In genomic region chr9:97984188-97985057, GRCh38 we compare ENCODE assay signal across 8 cellular contexts. TPM values are rescaled to one million over a fixed set of nuclear protein-coding genes. Genes with fewer than 3 reads are reported as not detected.
DNase-seq lines count a peak whose midpoint lies in the region; ATAC-seq and TF ChIP-seq lines count a peak whose summit lies in the region.

No MANE protein-coding gene starts in this region.

- H4K12ac ChIP-seq in trophoblast cell (ENCODE audit: low read depth, low read length), result peak overlapping the region; percentile 91

- H3K18ac ChIP-seq in trophoblast cell (ENCODE audit: low read length), result peak overlapping the region; percentile 99

- H3K4me1 ChIP-seq in adipocyte (ENCODE audit: control insufficient read depth, insufficient read depth, low read length) (peaks cover 41% of the 10 kb centered on the region), trophoblast cell (ENCODE audit: control insufficient read depth in 1 of 2, insufficient read depth in 2 of 2, low read length in 2 of 2) (peaks cover 8 to 11% of the 10 kb centered on the region in 2 experiments), tibial artery (peaks cover 0 to 50% (median 21%) of the 10 kb centered on the region in 4 donors)

- peak overlapping the region; percentile 88 for H3K4me2 ChIP-seq in trophoblast cell (ENCODE audit: low read length)

- peak in 1 of 2 experiments; percentile 2 for TF ChIP-seq CTCF in tibial artery (IDR thresholded peaks at IDR 0.05)

- peak overlapping the region; percentile 99 for H3K27ac ChIP-seq in KOPT-K1 (ENCODE audit: low read depth, low read length, poor library complexity, severe bottlenecking)
- peak overlapping the region; percentile 92 for H3K27ac ChIP-seq in trophoblast cell (ENCODE audit: low read depth, low read length)
- H3K27ac ChIP-seq in tibial artery, result peak overlapping the region; percentile 98 to 99

- H3K79me1 ChIP-seq in trophoblast cell (ENCODE audit: low read length), result peaks cover 24% of the 10 kb centered on the region

- peak; percentile 11 for DNase-seq in DMS114 treated with DMSO at 0.1 percent for 48 hours (lab: John Stamatoyannopoulos, UW; ENCODE audit: unreplicated experiment)
- DNase-seq in SW480 (ENCODE audit: low spot score), result peak; percentile 74
- DNase-seq in adipocyte (ENCODE audit: low read depth), result peak; percentile 84
- peak; percentile 82 for DNase-seq in cardiac septum (ENCODE audit: low spot score)
- peak; percentile 62 to 83 for DNase-seq in trophoblast cell
- peak; percentile 75 to 90 for DNase-seq in tibial artery

- peak overlapping the region; percentile 17 for H2BK12ac ChIP-seq in trophoblast cell (ENCODE audit: low read length)

- H3K79me2 ChIP-seq in trophoblast cell (ENCODE audit: control insufficient read depth, insufficient read depth, low read length, poor library complexity), result peaks cover 29% of the 10 kb centered on the region

- H3K23ac ChIP-seq in trophoblast cell (ENCODE audit: low read length), result no peak overlapping the region

- intact Hi-C loops in cardiac septum (cut with DNase I), result loop anchor here (2.0 to 5.0 kb wide), 4 partner anchors 38 to 73 kb away; partner anchors contain the start of genes NANS and TRMO
- intact Hi-C loops in tibial artery (cut with DNase I; ENCODE audit: low total_unique reads), result loop anchor here (1.0 to 10.0 kb wide), 3 partner anchors 62 to 280 kb away; partner anchors contain the start of gene TRMO

- peak overlapping the region; percentile 87 for H3K4me3 ChIP-seq in adipocyte (ENCODE audit: low read length)
- H3K4me3 ChIP-seq in trophoblast cell (ENCODE audit: low read depth, low read length), result peak overlapping the region; percentile 90
- H3K4me3 ChIP-seq in tibial artery, result peak overlapping the region; percentile 89 to 91

- peak overlapping the region; percentile 98 for H2AFZ ChIP-seq in trophoblast cell (ENCODE audit: insufficient read depth, low read length, poor library complexity)

- peak overlapping the region; percentile 97 for H4K91ac ChIP-seq in trophoblast cell (ENCODE audit: low read depth, low read length)

- peak overlapping the region; percentile 98 for H2BK5ac ChIP-seq in trophoblast cell (ENCODE audit: low read depth, low read length, poor library complexity)

- H3K27me3 ChIP-seq in adipocyte (replicated peaks; ENCODE audit: control insufficient read depth, insufficient read depth, low read length) (no peaks in the 10 kb centered on the region), trophoblast cell (ENCODE audit: insufficient read depth, low read length) (peaks cover 13% of the 10 kb centered on the region), tibial artery (no peaks in the 10 kb centered on the region)

- peak overlapping the region; percentile 96 for H3K14ac ChIP-seq in trophoblast cell (ENCODE audit: low read length)

- peak overlapping the region; percentile 87 for H3K4ac ChIP-seq in trophoblast cell (ENCODE audit: low read depth, low read length)

- H3K9ac ChIP-seq in adipocyte (ENCODE audit: low read length) (peak overlapping the region; percentile 96), trophoblast cell (ENCODE audit: low read length) (peak overlapping the region; percentile 88)

- peak overlapping the region; percentile 95 for H2BK120ac ChIP-seq in trophoblast cell (ENCODE audit: insufficient read depth, low read length, poor library complexity)

- peak overlapping the region; percentile 84 for H2AK5ac ChIP-seq in trophoblast cell (ENCODE audit: low read length)

- H3K36me3 ChIP-seq in KOPT-K1 (ENCODE audit: insufficient read depth, low read length) (no peaks in the 10 kb centered on the region), adipocyte (ENCODE audit: control insufficient read depth, insufficient read depth, low read length, severe bottlenecking) (no peaks in the 10 kb centered on the region), trophoblast cell (ENCODE audit: control insufficient read depth in 1 of 2, insufficient read depth in 2 of 2, low read length in 2 of 2) (no peaks in the 10 kb centered on the region), tibial artery (no peaks in the 10 kb centered on the region)

- ATAC-seq in GM21526 (IDR thresholded peaks at IDR 0.05; ENCODE audit: low FRiP score, unreplicated experiment), result peak; percentile 21

- H4K8ac ChIP-seq in trophoblast cell (ENCODE audit: low read depth, low read length), result peak overlapping the region; percentile 95

- H3K9me3 ChIP-seq in KOPT-K1 (ENCODE audit: insufficient read depth, low read length, poor library complexity, severe bottlenecking) (no peaks in the 10 kb centered on the region), adipocyte (ENCODE audit: control insufficient read depth, low read length) (no peaks in the 10 kb centered on the region), trophoblast cell (ENCODE audit: insufficient read depth, low read depth, low read length) (peaks cover 3% of the 10 kb centered on the region), tibial artery (no peaks in the 10 kb centered on the region)

- no CpG with 5 or more reads among the region's 116 CpGs for WGBS in trophoblast cell (ENCODE audit: extremely low coverage, insufficient coverage, insufficient read length)

RNA-seq across cellular contexts. Expression of gene ANP32B, which starts 1.3 kb away (rescaled TPM):
- total RNA-seq in cardiac septum, result 69.0 TPM
- 178 and 179 TPM in 2 replicates for polyA plus RNA-seq in trophoblast cell (2013)

RNA-seq across cellular contexts. Expression of gene HEMGN, which starts 46.5 kb away (rescaled TPM):
- total RNA-seq in cardiac septum, result 0.48 TPM
- not detected in 2 replicates for polyA plus RNA-seq in trophoblast cell (2013)

Comparison
In these comparisons a context has a peak if more than half of its experiments do, and no peak if none do; other contexts are left out.
1. Peak in every context shown above with its lines: DNase-seq, ATAC-seq, H3K4me3 ChIP-seq and H3K27ac ChIP-seq.
2. DNase-seq: peak in every context shown above with its lines; median percentile 84 in adipocyte; 82 in tibial artery; 82 in cardiac septum; 74 in SW480; 72 in trophoblast cell; 11 in DMS114 treated with DMSO at 0.1 percent for 48 hours.